In the genomic region with DNA sequence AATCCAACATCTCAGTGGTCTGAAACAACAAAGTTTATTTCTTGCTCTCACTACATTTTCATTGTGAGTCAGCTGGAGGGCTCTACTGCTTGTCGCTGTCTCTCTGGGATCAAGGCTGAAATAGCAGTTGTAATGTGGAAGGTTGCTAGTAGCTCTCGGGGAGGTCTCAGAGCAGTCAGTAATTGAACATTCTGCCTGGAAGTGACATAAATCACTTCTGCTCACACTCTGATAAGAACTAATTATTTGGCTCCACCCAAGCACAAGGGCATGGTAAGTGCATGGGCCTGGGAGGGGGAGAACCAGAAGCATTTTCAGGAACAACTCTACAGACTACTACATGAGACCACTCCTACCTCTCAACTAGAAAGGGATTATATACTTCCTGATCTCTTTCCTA, we compare ENCODE assay signal across 28 cellular contexts.
"Had no signal": no experiment of that assay in that cellular context is flagged by ENCODE, and none has a peak within 500 bp of the region (broad histone marks: within the 10 kb centered on the region; RNA-seq: fewer than 3 reads in every experiment).

No MANE protein-coding gene starts in this region.

- H3K27me3 ChIP-seq: ascending aorta, cardiac muscle cell had no signal

- H3K36me3 ChIP-seq: ascending aorta, cardiac muscle cell had no signal

- ATAC-seq: activated CD8-positive, alpha-beta T cell treated with anti-CD3 and anti-CD28 coated beads for 36 hours; activated naive CD8-positive, alpha-beta T cell treated with anti-CD3 and anti-CD28 coated beads, Interleukin-2, amount 50 U/mL, for 24 hours; activated T-cell treated with anti-CD3 and anti-CD28 coated beads, Interleukin-2, amount 50 U/mL, for 4 hours; activated T-cell treated with anti-CD3 and anti-CD28 coated beads, Interleukin-2, amount 50 U/mL, for 72 hours; activated T-helper 17 cell treated with anti-CD3 and anti-CD28 coated beads, Interleukin-2, amount 50 U/mL, for 72 hours had no signal

- H3K27ac ChIP-seq: ascending aorta, cardiac muscle cell, VCaP had no signal

- DNase-seq: activated B cell treated with CpG ODN at 0.5 μM for 24 hours; activated CD4-positive, alpha-beta memory T cell treated with anti-CD3 and anti-CD28 coated beads for 36 hours; activated CD4-positive, alpha-beta T cell treated with anti-CD3 and anti-CD28 coated beads for 4 hours; activated CD4-positive, alpha-beta T cell treated with anti-CD3 and anti-CD28 coated beads, Interleukin-2, amount 10 ng/mL, durations not matched to agents 24 days and 14 days; activated CD4-positive, alpha-beta T cell treated with anti-CD3 and anti-CD28 coated beads, Interleukin-2, amount 50 U/mL, for 1 hour; activated CD4-positive, alpha-beta T cell treated with anti-CD3 and anti-CD28 coated beads, Interleukin-2, amount 50 U/mL, for 4 hours; activated CD4-positive, CD25-positive, alpha-beta regulatory T cell treated with anti-CD3 and anti-CD28 coated beads, Interleukin-2, amount 50 U/mL, for 72 hours; activated CD8-positive, alpha-beta memory T cell treated with anti-CD3 and anti-CD28 coated beads, Interleukin-2, amount 50 U/mL, for 4 hours; activated CD8-positive, alpha-beta T cell treated with anti-CD3 and anti-CD28 coated beads for 36 hours; activated effector memory CD4-positive, alpha-beta T cell treated with anti-CD3 and anti-CD28 coated beads, Interleukin-2, amount 50 U/mL, for 16 hours; activated naive CD4-positive, alpha-beta T cell treated with anti-CD3 and anti-CD28 coated beads, Interleukin-2, amount 10 ng/mL, durations not matched to agents 7 days and 5 days; activated naive CD4-positive, alpha-beta T cell treated with Interleukin-2 at 50 U/mL for 16 hours; activated naive CD8-positive, alpha-beta T cell treated with anti-CD3 and anti-CD28 coated beads, Interleukin-2, amount 10 ng/mL, durations not matched to agents 7 days and 5 days; activated naive CD8-positive, alpha-beta T cell treated with anti-CD3 and anti-CD28 coated beads, Interleukin-2, amount 50 U/mL, for 24 hours; activated T-cell treated with anti-CD3 and anti-CD28 coated beads for 4 hours; activated T-cell treated with anti-CD3 and anti-CD28 coated beads, Interleukin-2, amount 50 U/mL, for 1 hour; activated T-cell treated with anti-CD3 and anti-CD28 coated beads, Interleukin-2, amount 50 U/mL, for 4 hours; activated T-cell treated with anti-CD3 and anti-CD28 coated beads, Interleukin-2, amount 50 U/mL, for 72 hours; amygdala; anterior cingulate cortex; caudate nucleus; cerebellar nuclear complex; T-helper 2 cell; T-helper 9 cell had no signal

- H3K4me1 ChIP-seq: ascending aorta had no signal

- H3K4me3 ChIP-seq: ascending aorta, cardiac muscle cell had no signal
